Comparison of ENCODE assay signal across 8 cellular contexts in the genomic region with DNA sequence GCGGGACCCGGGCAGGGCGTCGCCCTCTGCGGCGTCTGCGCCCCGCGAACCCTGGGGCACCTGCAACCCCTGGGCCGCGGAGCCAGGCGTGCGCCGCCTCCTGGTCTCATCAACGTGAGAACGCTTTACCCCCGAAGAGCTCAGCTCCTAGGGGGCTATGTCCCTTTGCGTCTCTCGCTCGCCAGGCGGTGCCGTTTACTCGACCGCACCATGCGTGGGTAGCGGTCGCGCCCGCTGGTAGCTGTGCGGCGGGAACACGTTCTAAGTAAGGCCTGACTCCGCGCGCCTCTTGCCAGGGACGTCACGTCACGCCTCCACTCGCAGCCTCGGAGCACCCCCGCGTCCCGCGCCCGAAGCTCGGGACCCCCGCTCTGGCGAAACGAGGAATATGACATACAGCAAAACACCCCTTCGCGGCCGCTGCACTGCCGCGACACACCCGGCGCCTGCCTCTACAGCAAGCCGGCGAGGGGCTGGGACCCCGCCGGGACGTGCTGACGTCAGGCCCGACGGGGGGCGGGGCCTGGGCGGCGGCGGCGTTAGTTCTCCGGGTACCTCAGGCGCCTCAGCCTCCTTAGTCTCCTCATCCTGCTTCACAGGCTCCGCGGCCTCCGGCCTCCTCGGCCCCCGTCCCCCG. TPM values are rescaled to one million over a fixed set of nuclear protein-coding genes. Genes with fewer than 3 reads are reported as not detected.
DNase-seq lines count a peak whose midpoint lies in the region; TF ChIP-seq lines count a peak whose summit lies in the region.

A gene with protein sequence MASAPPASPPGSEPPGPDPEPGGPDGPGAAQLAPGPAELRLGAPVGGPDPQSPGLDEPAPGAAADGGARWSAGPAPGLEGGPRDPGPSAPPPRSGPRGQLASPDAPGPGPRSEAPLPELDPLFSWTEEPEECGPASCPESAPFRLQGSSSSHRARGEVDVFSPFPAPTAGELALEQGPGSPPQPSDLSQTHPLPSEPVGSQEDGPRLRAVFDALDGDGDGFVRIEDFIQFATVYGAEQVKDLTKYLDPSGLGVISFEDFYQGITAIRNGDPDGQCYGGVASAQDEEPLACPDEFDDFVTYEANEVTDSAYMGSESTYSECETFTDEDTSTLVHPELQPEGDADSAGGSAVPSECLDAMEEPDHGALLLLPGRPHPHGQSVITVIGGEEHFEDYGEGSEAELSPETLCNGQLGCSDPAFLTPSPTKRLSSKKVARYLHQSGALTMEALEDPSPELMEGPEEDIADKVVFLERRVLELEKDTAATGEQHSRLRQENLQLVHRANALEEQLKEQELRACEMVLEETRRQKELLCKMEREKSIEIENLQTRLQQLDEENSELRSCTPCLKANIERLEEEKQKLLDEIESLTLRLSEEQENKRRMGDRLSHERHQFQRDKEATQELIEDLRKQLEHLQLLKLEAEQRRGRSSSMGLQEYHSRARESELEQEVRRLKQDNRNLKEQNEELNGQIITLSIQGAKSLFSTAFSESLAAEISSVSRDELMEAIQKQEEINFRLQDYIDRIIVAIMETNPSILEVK (plus strand): TSS at position 568 of the 637 bp plus-strand sequence. CDS start 358 bp downstream, outside the sequence.

- no TSS peak for BruUV-seq in OCI-LY7 (replicated peaks; lab: Mats Ljungman, UMichigan)

- H2AFZ ChIP-seq in OCI-LY7 (ENCODE audit: low read length): peak within 1 kb of the TSS; percentile 92

- in situ Hi-C loops in Caki2 (cut with HindIII; ENCODE audit: low pct_unique_long_range_greater_than_20kb, low sequenced_read_pairs): no loop called here

- H3K27me3 ChIP-seq in muscle layer of colon (ENCODE audit: control insufficient read depth in 1 of 2, insufficient read depth in 2 of 2, low read length in 2 of 2): no peaks in the 10 kb centered on the region

- H3K27ac ChIP-seq in OCI-LY7 (ENCODE audit: low read depth, low read length, poor library complexity, severe bottlenecking) (no peak within 1 kb of the TSS), muscle layer of colon (ENCODE audit: low read depth, low read length) (peak within 1 kb of the TSS; percentile 96)

- H3K9me3 ChIP-seq in OCI-LY7 (ENCODE audit: low read length): no peaks in the 10 kb centered on the region
- H3K9me3 ChIP-seq in muscle layer of colon (ENCODE audit: low read length): no peaks in the 10 kb centered on the region

- H3K4me2 ChIP-seq in OCI-LY7 (ENCODE audit: low read length): peak within 1 kb of the TSS; percentile 97

- TF ChIP-seq POLR2A in erythroblast (IDR thresholded peaks at IDR 0.05; ENCODE audit: low read length): peak; percentile 73

- H4K20me1 ChIP-seq in OCI-LY7 (ENCODE audit: insufficient read depth, low read length): peaks cover 12% of the 10 kb centered on the region

- H3K4me1 ChIP-seq in OCI-LY7 (ENCODE audit: insufficient read depth, low read length, poor library complexity, severe bottlenecking) (peaks cover 22% of the 10 kb centered on the region), muscle layer of colon (ENCODE audit: insufficient read depth, low read length) (peaks cover 23% of the 10 kb centered on the region)

- intact Hi-C loops in OCI-LY7 (cut with micrococcal nuclease; ENCODE audit: unreplicated experiment): no loop called here

- H3K79me2 ChIP-seq in OCI-LY7 (ENCODE audit: insufficient read depth, low read depth, low read length): peaks cover 14% of the 10 kb centered on the region; the same call in 1 of the 2 replicates

- H3K36me3 ChIP-seq in OCI-LY7 (ENCODE audit: insufficient read depth, low read length) (peaks cover 3% of the 10 kb centered on the region; the same call in 1 of the 2 replicates), muscle layer of colon (ENCODE audit: insufficient read depth, low read length) (no peaks in the 10 kb centered on the region)

- peak within 1 kb of the TSS; percentile 74 for H3K9ac ChIP-seq in muscle layer of colon (ENCODE audit: low read length)

- H3K4me3 ChIP-seq in OCI-LY7 (ENCODE audit: low read depth, low read length, poor library complexity, severe bottlenecking) (peak within 1 kb of the TSS; percentile 90), muscle layer of colon (ENCODE audit: low read depth in 1 of 2, low read length in 2 of 2) (peak within 1 kb of the TSS; percentile 64 to 68)

- CTCF ChIA-PET in OCI-LY7 (lab: Charles Lee; ENCODE audit: unreplicated experiment): no interaction called here

- POLR2A ChIA-PET in OCI-LY7 (lab: Charles Lee): no interaction called here

- DNase-seq in Caki2 (ENCODE audit: low read depth) (peak; percentile 85), GM20000 (ENCODE audit: low spot score) (peak; percentile 99), HUDEP-2 (lab: John Stamatoyannopoulos, UW; ENCODE audit: unreplicated experiment in 76 of 76) (peak in 69 of 76 experiments; percentile 3 to 88 (median 65)), OCI-LY7 (ENCODE audit: low spot score) (peak; percentile 90), activated T-cell treated with anti-CD3 and anti-CD28 coated beads for 48 hours (ENCODE audit: low read depth) (peak; percentile 87), erythroblast (lab: John Stamatoyannopoulos, UW) (peak; percentile 86 to 90)
- peak; percentile 63 for DNase-seq in stimulated activated CD8-positive, alpha-beta memory T cell treated with anti-CD3 and anti-CD28 coated beads, Interleukin-7, amount 100 ng/mL, for 24 hours (ENCODE audit: low read depth)

- H3K9me2 ChIP-seq in OCI-LY7 (ENCODE audit: insufficient read depth, low read length): no peaks in the 10 kb centered on the region

- TF ChIP-seq CTCF in GM20000 (IDR thresholded peaks at IDR 0.05; ENCODE audit: extremely low read depth, missing control alignments) (peak; percentile 1), OCI-LY7 (conservative IDR thresholded peaks at IDR 0.05; ENCODE audit: low read length) (no peak)

RNA-seq across cellular contexts. Expression of the gene that starts here (rescaled TPM):
- 37.5 and 77.1 TPM in 2 replicates for total RNA-seq in Caki2 (2014; rRNA removed; shearing (Covaris generic); ENCODE audit: low replicate concordance)
- total RNA-seq in OCI-LY7 (2014; rRNA removed; shearing (Covaris generic)): 29.0 and 29.9 TPM in 2 replicates
- total RNA-seq in OCI-LY7 (2022): 47.5 and 51.2 TPM in 2 replicates
